Comparison of ENCODE assay signal across 10 cellular contexts in the genomic region with DNA sequence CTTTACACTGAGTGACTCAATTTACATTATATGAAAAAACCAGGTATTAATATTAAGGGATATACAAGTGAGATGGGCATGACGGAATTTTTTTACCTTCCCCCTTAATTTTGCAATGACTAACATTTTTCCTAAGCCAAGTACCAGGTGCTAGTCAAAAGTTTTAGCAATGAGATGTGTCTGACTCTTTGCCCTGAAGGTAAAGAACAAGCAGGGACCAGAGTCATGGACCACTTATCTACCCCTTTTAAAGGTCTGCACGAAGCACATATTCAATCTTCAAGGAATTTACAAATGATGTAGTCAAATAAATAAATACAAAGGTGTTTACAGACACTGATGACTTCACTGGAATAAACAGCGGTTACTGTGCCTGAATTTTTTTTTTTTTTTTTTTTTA. TPM values are rescaled to one million over a fixed set of nuclear protein-coding genes. Genes with fewer than 3 reads are reported as not detected.
DNase-seq lines count a peak whose midpoint lies in the region; ATAC-seq and TF ChIP-seq lines count a peak whose summit lies in the region.
"Had no signal": no experiment of that assay in that cellular context is flagged by ENCODE, and none has a peak within 500 bp of the region (broad histone marks: within the 10 kb centered on the region; RNA-seq: fewer than 3 reads in every experiment).

No MANE protein-coding gene starts in this region.

- H3K27ac Mint-ChIP-seq in activated CD4-positive, alpha-beta T cell treated with anti-CD3 and anti-CD28 coated beads, Interleukin-2, amount 10 ng/mL, durations not matched to agents 7 days and 5 days = peak overlapping the region; percentile 89
- peak overlapping the region; percentile 86 for H3K27ac Mint-ChIP-seq in central memory CD8-positive, alpha-beta T cell (ENCODE audit: low read depth)

- CTCF ChIA-PET in activated CD4-positive, alpha-beta T cell treated with anti-CD3 and anti-CD28 coated beads, Interleukin-2, amount 10 ng/mL, durations not matched to agents 7 days and 5 days (lab: Charles Lee) = interaction anchor here (3.9 kb wide), 1 partner anchor 12 kb away, joined by 23 read pairs; the partner anchor contains the start of gene DNAH8

- H3K27me3 ChIP-seq in OCI-LY3 (ENCODE audit: low read depth, low read length) (no peaks in the 10 kb centered on the region), osteoblast (ENCODE audit: insufficient read depth, low read length) (no peaks in the 10 kb centered on the region)

- H3K27me3 Mint-ChIP-seq in activated CD4-positive, alpha-beta T cell treated with anti-CD3 and anti-CD28 coated beads, Interleukin-2, amount 10 ng/mL, durations not matched to agents 7 days and 5 days = peaks cover 3% of the 10 kb centered on the region
- H3K27me3 Mint-ChIP-seq in central memory CD8-positive, alpha-beta T cell = peaks cover 14% of the 10 kb centered on the region

- H3K9me3 Mint-ChIP-seq in activated CD4-positive, alpha-beta T cell treated with anti-CD3 and anti-CD28 coated beads, Interleukin-2, amount 10 ng/mL, durations not matched to agents 7 days and 5 days = peaks cover 24% of the 10 kb centered on the region
- H3K9me3 Mint-ChIP-seq in central memory CD8-positive, alpha-beta T cell = peaks cover 8% of the 10 kb centered on the region

- DNase-seq in activated CD4-positive, alpha-beta T cell treated with anti-CD3 and anti-CD28 coated beads, Interleukin-2, amount 10 ng/mL, durations not matched to agents 7 days and 5 days = no peak
- no peak for DNase-seq in activated CD4-positive, alpha-beta T cell treated with anti-CD3 and anti-CD28 coated beads for 4 hours
- no peak for DNase-seq in central memory CD8-positive, alpha-beta T cell (ENCODE audit: low spot score in 2 of 2)
- DNase-seq in osteoblast (ENCODE audit: insufficient read length, low spot score, missing footprints) = no peak
- DNase-seq in NCI-H774 (lab: John Stamatoyannopoulos, UW) = no peak
- DNase-seq in activated CD4-positive, CD25-positive, alpha-beta regulatory T cell treated with anti-CD3 and anti-CD28 coated beads, Interleukin-2, amount 50 U/mL, for 72 hours = no peak
- DNase-seq: HCEC 1CT; NK-92 treated with Interleukin-12 subunit alpha and Interleukin-12 subunit beta, amount 100 ng/mL, for 24 hours had no signal

- H3K79me2 ChIP-seq in OCI-LY3 (ENCODE audit: low read length) (peaks cover 60% of the 10 kb centered on the region), osteoblast (ENCODE audit: insufficient read depth, low read length) (peaks cover 46% of the 10 kb centered on the region)

- H3K4me2 ChIP-seq in OCI-LY3 (ENCODE audit: low read length) = peak overlapping the region; percentile 96
- H3K4me2 ChIP-seq in osteoblast (ENCODE audit: insufficient read depth, low read length) = peak overlapping the region; percentile 88

- H3K27ac ChIP-seq in OCI-LY3 (ENCODE audit: low read length) (no peak overlapping the region), osteoblast (ENCODE audit: low read depth, low read length) (no peak overlapping the region)

- peaks cover 45% of the 10 kb centered on the region for H3K36me3 Mint-ChIP-seq in activated CD4-positive, alpha-beta T cell treated with anti-CD3 and anti-CD28 coated beads, Interleukin-2, amount 10 ng/mL, durations not matched to agents 7 days and 5 days (ENCODE audit: low read depth)
- peaks cover 7% of the 10 kb centered on the region for H3K36me3 Mint-ChIP-seq in central memory CD8-positive, alpha-beta T cell (ENCODE audit: insufficient read depth)

- ATAC-seq in central memory CD8-positive, alpha-beta T cell (replicated peaks; ENCODE audit: extremely low read depth, poor library complexity, severe bottlenecking) = no peak
- no peak for ATAC-seq in HG03097 (IDR thresholded peaks at IDR 0.05; ENCODE audit: low FRiP score, unreplicated experiment)

- H3K4me1 Mint-ChIP-seq in activated CD4-positive, alpha-beta T cell treated with anti-CD3 and anti-CD28 coated beads, Interleukin-2, amount 10 ng/mL, durations not matched to agents 7 days and 5 days = peaks cover 47% of the 10 kb centered on the region
- peaks cover 26% of the 10 kb centered on the region for H3K4me1 Mint-ChIP-seq in central memory CD8-positive, alpha-beta T cell

- H3K36me3 ChIP-seq in OCI-LY3 (replicated peaks; ENCODE audit: low read depth, low read length) (peaks cover 15% of the 10 kb centered on the region), osteoblast (ENCODE audit: insufficient read depth, low read length) (no peaks in the 10 kb centered on the region)

- peaks cover 33% of the 10 kb centered on the region for H4K20me1 ChIP-seq in OCI-LY3 (ENCODE audit: insufficient read depth, low read length)
- peaks cover 11% of the 10 kb centered on the region for H4K20me1 ChIP-seq in osteoblast (ENCODE audit: insufficient read depth, low read length)

- no peak overlapping the region for H3K9ac ChIP-seq in OCI-LY3 (ENCODE audit: low read length)

- POLR2A ChIA-PET in activated CD4-positive, alpha-beta T cell treated with anti-CD3 and anti-CD28 coated beads, Interleukin-2, amount 10 ng/mL, durations not matched to agents 7 days and 5 days (lab: Charles Lee) = no interaction called here

- TF ChIP-seq CTCF in OCI-LY3 (IDR thresholded peaks at IDR 0.05; ENCODE audit: low read depth, low read length) (no peak), osteoblast (IDR thresholded peaks at IDR 0.05; ENCODE audit: extremely low read depth, low read depth, low read length) (no peak)

- H3K4me3 ChIP-seq in OCI-LY3 (ENCODE audit: low read length) (0 out of 2 replicates have a peak overlapping the region, but pooled peaks have one; percentile 11), osteoblast (ENCODE audit: insufficient read depth, low read length) (no peak overlapping the region)

- H3K9me3 ChIP-seq in OCI-LY3 (ENCODE audit: insufficient read depth, low read length) (no peaks in the 10 kb centered on the region), osteoblast (ENCODE audit: low read depth, low read length) (no peaks in the 10 kb centered on the region)

- H3K4me1 ChIP-seq in OCI-LY3 (ENCODE audit: low read length) (peaks cover 11% of the 10 kb centered on the region), osteoblast (ENCODE audit: insufficient read depth, low read length) (peaks cover 3% of the 10 kb centered on the region)

- H2AFZ ChIP-seq in OCI-LY3 (ENCODE audit: low read depth, low read length) (no peak overlapping the region), osteoblast (ENCODE audit: low read length) (no peak overlapping the region)

- H3K4me3 Mint-ChIP-seq in activated CD4-positive, alpha-beta T cell treated with anti-CD3 and anti-CD28 coated beads, Interleukin-2, amount 10 ng/mL, durations not matched to agents 7 days and 5 days = peak overlapping the region; percentile 82
- peak overlapping the region; percentile 77 for H3K4me3 Mint-ChIP-seq in central memory CD8-positive, alpha-beta T cell

RNA-seq across cellular contexts. Expression of gene GLO1, which starts 1.4 kb away (rescaled TPM):
- total RNA-seq in activated CD4-positive, alpha-beta T cell treated with anti-CD3 and anti-CD28 coated beads, Interleukin-2, amount 10 ng/mL, durations not matched to agents 7 days and 5 days = 10 to 100 TPM; 77.1 to 85.6 TPM
- total RNA-seq in osteoblast = 101 and 108 TPM in 2 replicates

RNA-seq across cellular contexts. Expression of gene DNAH8, which starts 13.6 kb away (rescaled TPM):
- under 1 TPM; 0.07 to 0.10 TPM for total RNA-seq in activated CD4-positive, alpha-beta T cell treated with anti-CD3 and anti-CD28 coated beads, Interleukin-2, amount 10 ng/mL, durations not matched to agents 7 days and 5 days
- under 0.01 and 0.36 TPM in 2 replicates for total RNA-seq in osteoblast
